Comparison of ENCODE assay signal across 1 cellular context in genomic region chr11:405976-406795, GRCh38.
TF ChIP-seq lines count a peak whose summit lies in the region.

No MANE protein-coding gene starts in this region.

TF ChIP-seq in SK-N-SH, 30 proteins besides CTCF, POLR2A, EP300 and RAD21 (continued from another document):
- no peak for TF ChIP-seq RXRA (IDR thresholded peaks at IDR 0.05; ENCODE audit: borderline replicate concordance, low read depth)
- no peak for TF ChIP-seq PBX3 (IDR thresholded peaks at IDR 0.05)
